Comparison of ENCODE assay signal across 8 cellular contexts in the genomic region with DNA sequence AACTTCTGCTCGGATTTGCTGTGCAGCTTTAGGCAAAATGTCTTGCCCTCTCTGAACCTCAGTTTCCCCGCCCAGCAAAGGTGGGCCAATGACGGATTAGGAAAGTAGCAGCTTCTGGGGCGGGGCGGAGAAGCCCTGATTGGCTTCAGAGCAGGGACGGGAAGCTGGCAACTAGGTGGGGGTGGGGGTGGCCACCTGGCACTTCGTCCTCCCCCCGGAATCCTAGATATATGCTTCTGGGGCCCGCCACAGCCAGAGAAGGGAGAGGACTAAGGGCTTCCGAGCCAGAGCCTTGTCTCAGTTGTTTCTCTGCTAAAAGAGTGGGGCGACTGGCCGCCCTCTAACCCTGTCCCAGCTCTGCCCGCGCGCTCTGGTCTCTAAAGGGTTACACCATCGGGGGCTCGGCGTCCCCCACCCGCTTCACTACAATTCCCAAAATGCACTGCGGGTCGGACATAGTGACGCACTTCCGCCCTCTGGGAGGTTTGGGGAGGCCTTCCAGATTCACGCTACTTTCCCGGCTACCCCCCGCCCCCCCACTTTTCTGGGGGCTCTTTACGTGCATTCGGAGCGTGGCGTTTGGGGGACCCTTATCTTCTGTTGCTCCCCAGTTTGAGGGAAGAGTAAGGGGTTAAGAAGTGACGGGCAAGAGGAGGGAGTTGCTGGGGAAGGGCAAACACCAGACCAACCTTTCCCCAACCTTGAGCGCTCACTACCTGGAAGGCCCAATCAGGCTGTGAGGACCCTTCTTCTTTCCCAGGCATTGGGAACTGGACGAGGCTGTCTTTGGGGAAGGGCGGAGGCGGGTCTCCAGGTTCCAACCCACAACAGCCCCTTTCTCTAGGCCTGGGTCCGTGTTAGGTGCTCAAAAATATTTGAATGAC. TPM values are rescaled to one million over a fixed set of nuclear protein-coding genes. Genes with fewer than 3 reads are reported as not detected.
A peak's percentile ranks its signal among the peaks of the same experiment; 100 is the strongest.
DNase-seq lines count a peak whose midpoint lies in the region; ATAC-seq and TF ChIP-seq lines count a peak whose summit lies in the region.

No MANE protein-coding gene starts in this region.

- H3K4me2 ChIP-seq in BLaER1 treated with 17β-estradiol and CSF1 and Interleukin-3, amounts not matched to agents 10 nM and 100 nM = peak overlapping the region; percentile 90 to 100 (median 98)

- ATAC-seq in GM19372 (IDR thresholded peaks at IDR 0.05; ENCODE audit: low read depth, unreplicated experiment) = peak; percentile 49

- peak overlapping the region; percentile 75 to 92 (median 89) for H3K27ac ChIP-seq in BLaER1 treated with 17β-estradiol and CSF1 and Interleukin-3, amounts not matched to agents 10 nM and 100 nM
- peak overlapping the region; percentile 82 for H3K27ac ChIP-seq in duodenal mucosa (ENCODE audit: low read depth, low read length)

- DNase-seq in HK-2 (ENCODE audit: unreplicated experiment) (peak; percentile 89), NCI-H82 (lab: John Stamatoyannopoulos, UW) (peak; percentile 96), lower leg skin (ENCODE audit: low spot score in 2 of 2) (peak; percentile 89 to 98)
- DNase-seq in activated CD4-positive, alpha-beta memory T cell treated with anti-CD3 and anti-CD28 coated beads for 36 hours = peak; percentile 95
- peak; percentile 92 for DNase-seq in stimulated activated CD4-positive, alpha-beta T cell treated with anti-CD3 and anti-CD28 coated beads, Interleukin-4, amount 100 ng/mL, for 24 hours

- WGBS in lower leg skin, 2 donors = 2 to 6% methylated on average over 36 of the region's 36 CpGs

- CTCF ChIA-PET in activated CD4-positive, alpha-beta memory T cell treated with anti-CD3 and anti-CD28 coated beads for 36 hours (lab: Charles Lee) = interaction anchor here (0.6 to 5.7 kb wide), 9 partner anchors 15 to 631 kb away, joined by 3 to 106 read pairs (median 4); partner anchors contain the start of genes CCDC61, FOXA3, MYPOP and SIX5

- H3K9me3 Mint-ChIP-seq in activated CD4-positive, alpha-beta memory T cell treated with anti-CD3 and anti-CD28 coated beads for 36 hours = no peaks in the 10 kb centered on the region

- peak overlapping the region; percentile 85 for H3K4me3 Mint-ChIP-seq in activated CD4-positive, alpha-beta memory T cell treated with anti-CD3 and anti-CD28 coated beads for 36 hours

- peaks cover 4% of the 10 kb centered on the region for H3K36me3 Mint-ChIP-seq in activated CD4-positive, alpha-beta memory T cell treated with anti-CD3 and anti-CD28 coated beads for 36 hours

- H3K27me3 Mint-ChIP-seq in activated CD4-positive, alpha-beta memory T cell treated with anti-CD3 and anti-CD28 coated beads for 36 hours = no peaks in the 10 kb centered on the region

- intact Hi-C loops in activated CD4-positive, alpha-beta memory T cell treated with anti-CD3 and anti-CD28 coated beads for 36 hours (cut with micrococcal nuclease) = loop anchor here (1.0 kb wide), 5 partner anchors 16 to 379 kb away; partner anchors contain the start of genes CCDC61, MYPOP, SYMPK and VASP
- intact Hi-C loops in lower leg skin (cut with DNase I; ENCODE audit: low total_unique reads) = no loop called here

- peaks cover 0 to 39% (median 23%) of the 10 kb centered on the region in 11 experiments; a peak in 17 of 22 replicates for H3K36me3 ChIP-seq in BLaER1 treated with 17β-estradiol and CSF1 and Interleukin-3, amounts not matched to agents 10 nM and 100 nM
- no peaks in the 10 kb centered on the region for H3K36me3 ChIP-seq in duodenal mucosa (ENCODE audit: control insufficient read depth in 1 of 2, insufficient read depth in 2 of 2, low read length in 2 of 2)

- no peaks in the 10 kb centered on the region for H3K9me3 ChIP-seq in BLaER1 treated with 17β-estradiol and CSF1 and Interleukin-3, amounts not matched to agents 10 nM and 100 nM (replicated peaks in 1 of 11)
- H3K9me3 ChIP-seq in duodenal mucosa (ENCODE audit: control insufficient read depth in 1 of 2, low read length in 2 of 2) = no peaks in the 10 kb centered on the region

- peaks cover 26 to 43% (median 36%) of the 10 kb centered on the region in 11 experiments; a peak in 20 of 22 replicates for H4K20me1 ChIP-seq in BLaER1 treated with 17β-estradiol and CSF1 and Interleukin-3, amounts not matched to agents 10 nM and 100 nM

- H3K27ac Mint-ChIP-seq in activated CD4-positive, alpha-beta memory T cell treated with anti-CD3 and anti-CD28 coated beads for 36 hours = peak overlapping the region; percentile 92

- peak overlapping the region; percentile 81 to 95 (median 88) for H3K9ac ChIP-seq in BLaER1 treated with 17β-estradiol and CSF1 and Interleukin-3, amounts not matched to agents 10 nM and 100 nM
- H3K9ac ChIP-seq in duodenal mucosa (ENCODE audit: low read depth in 1 of 2, low read length in 2 of 2) = peak overlapping the region; percentile 80 to 85

- peak overlapping the region; percentile 69 to 87 (median 78) for H3K4me3 ChIP-seq in BLaER1 treated with 17β-estradiol and CSF1 and Interleukin-3, amounts not matched to agents 10 nM and 100 nM
- H3K4me3 ChIP-seq in duodenal mucosa (ENCODE audit: low read depth in 1 of 2, low read length in 2 of 2) (peak overlapping the region; percentile 82 to 91), lower leg skin (ENCODE audit: low read depth, poor library complexity, severe bottlenecking) (peak overlapping the region; percentile 51)

- POLR2A ChIA-PET in activated CD4-positive, alpha-beta memory T cell treated with anti-CD3 and anti-CD28 coated beads for 36 hours (lab: Charles Lee) = interaction anchor here (0.6 to 3.5 kb wide), 8 partner anchors 16 to 1134 kb away, joined by 3 to 25 read pairs (median 3); partner anchors contain the start of genes FOXA3, MYPOP and SIX5

- peaks cover 35 to 48% (median 45%) of the 10 kb centered on the region in 10 experiments for H3K4me1 ChIP-seq in BLaER1 treated with 17β-estradiol and CSF1 and Interleukin-3, amounts not matched to agents 10 nM and 100 nM
- peaks cover 22 to 39% of the 10 kb centered on the region in 2 donors for H3K4me1 ChIP-seq in duodenal mucosa (ENCODE audit: control insufficient read depth in 1 of 2, insufficient read depth in 2 of 2, low read length in 2 of 2)

- peaks cover 21% of the 10 kb centered on the region for H3K4me1 Mint-ChIP-seq in activated CD4-positive, alpha-beta memory T cell treated with anti-CD3 and anti-CD28 coated beads for 36 hours (ENCODE audit: low read depth)

- TF ChIP-seq POLR2A in lower leg skin (IDR thresholded peaks at IDR 0.05) = no peak

- no peak for TF ChIP-seq CTCF in lower leg skin (IDR thresholded peaks at IDR 0.05)

- H3K27me3 ChIP-seq in BLaER1 treated with 17β-estradiol and CSF1 and Interleukin-3, amounts not matched to agents 10 nM and 100 nM = no peaks in the 10 kb centered on the region
- no peaks in the 10 kb centered on the region for H3K27me3 ChIP-seq in duodenal mucosa (ENCODE audit: control insufficient read depth in 1 of 2, insufficient read depth in 2 of 2, low read length in 2 of 2)

RNA-seq across cellular contexts. Expression of gene IRF2BP1, which starts 0.7 kb away (rescaled TPM):
- 10 to 100 TPM; 14.2 to 14.7 TPM for total RNA-seq in activated CD4-positive, alpha-beta memory T cell treated with anti-CD3 and anti-CD28 coated beads for 36 hours
- 10 to 100 TPM; 38.9 to 44.0 (median 42.8) TPM for total RNA-seq in lower leg skin

RNA-seq across cellular contexts. Expression of gene MYPOP, which starts 15.7 kb away (rescaled TPM):
- total RNA-seq in activated CD4-positive, alpha-beta memory T cell treated with anti-CD3 and anti-CD28 coated beads for 36 hours = 1 to 10 TPM; 6.8 to 6.9 TPM
- 1 to 10 TPM; 2.0 to 8.0 (median 7.2) TPM for total RNA-seq in lower leg skin

RNA-seq across cellular contexts. Expression of gene FOXA3, which starts 22.5 kb away (rescaled TPM):
- total RNA-seq in activated CD4-positive, alpha-beta memory T cell treated with anti-CD3 and anti-CD28 coated beads for 36 hours = under 1 TPM; 0.29 to 0.48 TPM
- under 1 TPM in 1 of 4 donors, not detected in 3; 0.12 TPM for total RNA-seq in lower leg skin

RNA-seq across cellular contexts. Expression of gene SYMPK, which starts 23.7 kb away (rescaled TPM):
- total RNA-seq in activated CD4-positive, alpha-beta memory T cell treated with anti-CD3 and anti-CD28 coated beads for 36 hours = 10 to 100 TPM; 87.8 to 91.6 TPM
- 10 to 100 TPM; 30.3 to 62.8 (median 46.6) TPM for total RNA-seq in lower leg skin

RNA-seq across cellular contexts. Expression of gene NANOS2, which starts 27.9 kb away (rescaled TPM):
- total RNA-seq in activated CD4-positive, alpha-beta memory T cell treated with anti-CD3 and anti-CD28 coated beads for 36 hours = not detected
- total RNA-seq in lower leg skin = not detected

Comparison
In these comparisons a context has a peak if more than half of its experiments do, and no peak if none do; other contexts are left out.
1. Peak in every context shown above with its lines: DNase-seq, ATAC-seq, H3K4me3 ChIP-seq and H3K27ac ChIP-seq.